ENCODE assay signal across 8 cellular contexts in the genomic region with DNA sequence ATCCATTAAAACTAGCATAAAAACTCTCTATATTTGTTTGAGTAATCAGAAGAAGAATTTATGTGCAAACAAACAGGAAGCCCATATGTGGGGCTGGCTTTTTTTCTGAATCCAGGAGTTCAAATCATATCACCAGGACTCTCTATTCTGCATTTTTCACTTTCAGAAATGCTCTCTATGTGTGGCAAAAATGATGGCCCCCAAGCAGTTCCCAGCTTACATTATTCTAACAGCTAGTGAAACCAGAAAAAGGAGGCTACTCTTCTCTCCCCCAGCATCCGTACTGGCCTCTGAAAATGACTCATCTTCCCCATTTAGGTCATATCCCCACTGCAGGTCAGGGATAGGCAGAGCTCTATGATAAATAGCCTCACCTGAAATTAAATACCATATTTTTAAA. TPM values are rescaled to one million over a fixed set of nuclear protein-coding genes. Genes with fewer than 3 reads are reported as not detected.
DNase-seq lines count a peak whose midpoint lies in the region; ATAC-seq and TF ChIP-seq lines count a peak whose summit lies in the region.

No MANE protein-coding gene starts in this region.

- POLR2A ChIA-PET in activated CD4-positive, alpha-beta T cell treated with anti-CD3 and anti-CD28 coated beads, Interleukin-2, amount 10 ng/mL, durations not matched to agents 7 days and 5 days (lab: Charles Lee): no interaction called here

- CTCF ChIA-PET in activated CD4-positive, alpha-beta T cell treated with anti-CD3 and anti-CD28 coated beads, Interleukin-2, amount 10 ng/mL, durations not matched to agents 7 days and 5 days (lab: Charles Lee): no interaction called here

- H3K27ac Mint-ChIP-seq in activated CD4-positive, alpha-beta T cell treated with anti-CD3 and anti-CD28 coated beads, Interleukin-2, amount 10 ng/mL, durations not matched to agents 7 days and 5 days: no peak overlapping the region
- no peak overlapping the region for H3K27ac Mint-ChIP-seq in stimulated activated naive B cell treated with anti-CD40 and anti-IgM and Interleukin-4, amounts not matched to agents 10 μg/mL and 1 μg/mL and 100 μg/mL, for 72 hours
- no peak overlapping the region for H3K27ac Mint-ChIP-seq in progenitor cell of endocrine pancreas

- peaks cover 66% of the 10 kb centered on the region for H3K4me1 Mint-ChIP-seq in activated CD4-positive, alpha-beta T cell treated with anti-CD3 and anti-CD28 coated beads, Interleukin-2, amount 10 ng/mL, durations not matched to agents 7 days and 5 days
- peaks cover 32 to 49% of the 10 kb centered on the region in 2 donors for H3K4me1 Mint-ChIP-seq in stimulated activated naive B cell treated with anti-CD40 and anti-IgM and Interleukin-4, amounts not matched to agents 10 μg/mL and 1 μg/mL and 100 μg/mL, for 72 hours
- peaks cover 28% of the 10 kb centered on the region for H3K4me1 Mint-ChIP-seq in progenitor cell of endocrine pancreas (ENCODE audit: low read depth)

- H3K27me3 Mint-ChIP-seq in activated CD4-positive, alpha-beta T cell treated with anti-CD3 and anti-CD28 coated beads, Interleukin-2, amount 10 ng/mL, durations not matched to agents 7 days and 5 days: no peaks in the 10 kb centered on the region
- no peaks in the 10 kb centered on the region for H3K27me3 Mint-ChIP-seq in stimulated activated naive B cell treated with anti-CD40 and anti-IgM and Interleukin-4, amounts not matched to agents 10 μg/mL and 1 μg/mL and 100 μg/mL, for 72 hours
- no peaks in the 10 kb centered on the region for H3K27me3 Mint-ChIP-seq in progenitor cell of endocrine pancreas

- ATAC-seq in GM19324 (IDR thresholded peaks at IDR 0.05; ENCODE audit: low FRiP score, unreplicated experiment): peak; percentile 87
- peak; percentile 91 for ATAC-seq in HG03108 (IDR thresholded peaks at IDR 0.05; ENCODE audit: unreplicated experiment)
- ATAC-seq in stimulated activated naive B cell treated with anti-CD40 and anti-IgM and Interleukin-4, amounts not matched to agents 10 μg/mL and 1 μg/mL and 100 μg/mL, for 72 hours (replicated peaks): peak; percentile 93 to 94

- H3K9me3 Mint-ChIP-seq in activated CD4-positive, alpha-beta T cell treated with anti-CD3 and anti-CD28 coated beads, Interleukin-2, amount 10 ng/mL, durations not matched to agents 7 days and 5 days: no peaks in the 10 kb centered on the region
- H3K9me3 Mint-ChIP-seq in stimulated activated naive B cell treated with anti-CD40 and anti-IgM and Interleukin-4, amounts not matched to agents 10 μg/mL and 1 μg/mL and 100 μg/mL, for 72 hours: peaks cover 0 to 1% of the 10 kb centered on the region in 2 donors
- H3K9me3 Mint-ChIP-seq in progenitor cell of endocrine pancreas (ENCODE audit: low read depth): peaks cover 7% of the 10 kb centered on the region

- no peak overlapping the region for H3K4me3 Mint-ChIP-seq in activated CD4-positive, alpha-beta T cell treated with anti-CD3 and anti-CD28 coated beads, Interleukin-2, amount 10 ng/mL, durations not matched to agents 7 days and 5 days
- H3K4me3 Mint-ChIP-seq in stimulated activated naive B cell treated with anti-CD40 and anti-IgM and Interleukin-4, amounts not matched to agents 10 μg/mL and 1 μg/mL and 100 μg/mL, for 72 hours: no peak overlapping the region
- H3K4me3 Mint-ChIP-seq in progenitor cell of endocrine pancreas (ENCODE audit: low read depth): no peak overlapping the region

- DNase-seq in EH (ENCODE audit: low read depth): peak; percentile 24
- peak; percentile 14 for DNase-seq in activated CD4-positive, alpha-beta T cell treated with anti-CD3 and anti-CD28 coated beads, Interleukin-2, amount 10 ng/mL, durations not matched to agents 7 days and 5 days
- DNase-seq in stimulated activated naive B cell treated with anti-CD40 and anti-IgM and Interleukin-4, amounts not matched to agents 10 μg/mL and 1 μg/mL and 100 μg/mL, for 72 hours: peak; percentile 51
- no peak for DNase-seq in progenitor cell of endocrine pancreas (ENCODE audit: low spot score, unreplicated experiment)
- DNase-seq in HPDE6-E6E7 (ENCODE audit: extremely low spot score): no peak
- no peak for DNase-seq in activated CD8-positive, alpha-beta memory T cell treated with anti-CD3 and anti-CD28 coated beads for 24 hours

- peaks cover 15% of the 10 kb centered on the region for H3K36me3 Mint-ChIP-seq in activated CD4-positive, alpha-beta T cell treated with anti-CD3 and anti-CD28 coated beads, Interleukin-2, amount 10 ng/mL, durations not matched to agents 7 days and 5 days (ENCODE audit: low read depth)
- H3K36me3 Mint-ChIP-seq in stimulated activated naive B cell treated with anti-CD40 and anti-IgM and Interleukin-4, amounts not matched to agents 10 μg/mL and 1 μg/mL and 100 μg/mL, for 72 hours: peaks cover 18 to 24% of the 10 kb centered on the region in 2 donors
- H3K36me3 Mint-ChIP-seq in progenitor cell of endocrine pancreas (ENCODE audit: insufficient read depth): peaks cover 10% of the 10 kb centered on the region

- no peak for TF ChIP-seq CTCF in progenitor cell of endocrine pancreas (IDR thresholded peaks at IDR 0.05; ENCODE audit: unreplicated experiment)

RNA-seq across cellular contexts. Expression of a gene that starts 20.4 kb away (rescaled TPM):
- total RNA-seq in activated CD4-positive, alpha-beta T cell treated with anti-CD3 and anti-CD28 coated beads, Interleukin-2, amount 10 ng/mL, durations not matched to agents 7 days and 5 days: 10 to 100 TPM; 55.8 to 69.5 TPM
- 78.6 and 81.2 TPM in 2 replicates for total RNA-seq in progenitor cell of endocrine pancreas

Comparison
In these comparisons a context has a peak if more than half of its experiments do, and no peak if none do; other contexts are left out.
1. DNase-seq: peak in EH (single experiment), activated CD4-positive, alpha-beta T cell treated with anti-CD3 and anti-CD28 coated beads, Interleukin-2, amount 10 ng/mL, durations not matched to agents 7 days and 5 days (single experiment) and stimulated activated naive B cell treated with anti-CD40 and anti-IgM and Interleukin-4, amounts not matched to agents 10 μg/mL and 1 μg/mL and 100 μg/mL, for 72 hours (single experiment); none in progenitor cell of endocrine pancreas (single experiment), HPDE6-E6E7 (single experiment) and activated CD8-positive, alpha-beta memory T cell treated with anti-CD3 and anti-CD28 coated beads for 24 hours (single experiment).
2. Peak in every context shown above with its lines, with median percentiles within 50 percentile points of each other: ATAC-seq.